ENCODE assay signal across 8 cellular contexts in the genomic region with DNA sequence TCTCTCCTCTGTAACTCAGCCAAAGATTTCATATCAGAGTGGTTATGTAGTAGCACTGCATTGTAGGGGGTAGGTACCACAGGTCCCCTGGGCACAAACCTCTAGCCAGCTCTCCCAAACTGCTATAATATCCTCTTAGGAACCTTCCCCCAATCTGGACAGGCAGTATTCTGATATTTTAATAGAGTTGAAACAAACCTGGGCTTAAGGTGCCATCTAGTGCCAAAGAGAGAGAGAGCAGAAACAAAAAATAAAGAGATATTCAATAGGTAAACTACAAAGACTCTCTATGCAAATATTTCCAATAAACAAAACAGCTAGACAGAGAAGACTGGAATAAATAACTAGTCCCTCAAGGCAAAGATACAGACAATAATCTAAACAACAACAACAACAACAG.
DNase-seq lines count a peak whose midpoint lies in the region; ATAC-seq and TF ChIP-seq lines count a peak whose summit lies in the region.
"Had no signal": no experiment of that assay in that cellular context is flagged by ENCODE, and none has a peak within 500 bp of the region (broad histone marks: within the 10 kb centered on the region; RNA-seq: fewer than 3 reads in every experiment).

No MANE protein-coding gene starts in this region.

- ATAC-seq in omental fat pad (ENCODE audit: low FRiP score) = no peak
- ATAC-seq in HG02870 (IDR thresholded peaks at IDR 0.05; ENCODE audit: unreplicated experiment) = no peak

- H3K4me1 Mint-ChIP-seq in progenitor cell of endocrine pancreas (ENCODE audit: low read depth) = peaks cover 8% of the 10 kb centered on the region

- H3K9me3 Mint-ChIP-seq in progenitor cell of endocrine pancreas (ENCODE audit: low read depth) = peaks cover 16% of the 10 kb centered on the region
- H3K9me3 Mint-ChIP-seq: dendritic cell treated with granulocyte-macrophage colony-stimulating factor and Interleukin-4, amounts not matched to agents 40 ng/mL and 50 ng/mL, for 4 days had no signal

- TF ChIP-seq CTCF in progenitor cell of endocrine pancreas (IDR thresholded peaks at IDR 0.05; ENCODE audit: unreplicated experiment) (peak; percentile 66), omental fat pad (IDR thresholded peaks at IDR 0.05) (no peak)

- H3K27ac Mint-ChIP-seq in progenitor cell of endocrine pancreas = no peak overlapping the region
- H3K27ac Mint-ChIP-seq: dendritic cell treated with granulocyte-macrophage colony-stimulating factor and Interleukin-4, amounts not matched to agents 40 ng/mL and 50 ng/mL, for 4 days had no signal

- H3K36me3 Mint-ChIP-seq in progenitor cell of endocrine pancreas (ENCODE audit: insufficient read depth) = peaks cover 8% of the 10 kb centered on the region

- peak; percentile 23 for DNase-seq in GM03348 (ENCODE audit: low spot score)
- DNase-seq in NCI-H524 (lab: John Stamatoyannopoulos, UW) = peak; percentile 37 to 61
- peak; percentile 10 for DNase-seq in cerebellar cortex (ENCODE audit: low spot score)
- DNase-seq in progenitor cell of endocrine pancreas (ENCODE audit: low spot score, unreplicated experiment) = no peak
- DNase-seq in omental fat pad (ENCODE audit: low spot score) = no peak
- no peak for DNase-seq in mesenteric fat pad (ENCODE audit: low spot score)

- no peak overlapping the region for H3K4me3 Mint-ChIP-seq in progenitor cell of endocrine pancreas (ENCODE audit: low read depth)
- H3K4me3 Mint-ChIP-seq: dendritic cell treated with granulocyte-macrophage colony-stimulating factor and Interleukin-4, amounts not matched to agents 40 ng/mL and 50 ng/mL, for 4 days had no signal

- H3K27me3 Mint-ChIP-seq in progenitor cell of endocrine pancreas = no peaks in the 10 kb centered on the region
- H3K27me3 Mint-ChIP-seq: dendritic cell treated with granulocyte-macrophage colony-stimulating factor and Interleukin-4, amounts not matched to agents 40 ng/mL and 50 ng/mL, for 4 days had no signal

Comparison
In these comparisons a context has a peak if more than half of its experiments do, and no peak if none do; other contexts are left out.
1. DNase-seq: peak in GM03348 (single experiment), NCI-H524 (2 of 2) and cerebellar cortex (single experiment); none in progenitor cell of endocrine pancreas (single experiment), omental fat pad (single experiment) and mesenteric fat pad (single experiment).